7 cellular contexts compared by ENCODE assay signal in genomic region chr9:6758418-6759113, GRCh38. TPM values are rescaled to one million over a fixed set of nuclear protein-coding genes. Genes with fewer than 3 reads are reported as not detected.
DNase-seq lines count a peak whose midpoint lies in the region; ATAC-seq and TF ChIP-seq lines count a peak whose summit lies in the region.

No MANE protein-coding gene starts in this region.

- peaks cover 34% of the 10 kb centered on the region for H3K4me1 Mint-ChIP-seq in activated CD4-positive, alpha-beta memory T cell treated with anti-CD3 and anti-CD28 coated beads, Interleukin-2, amount 10 ng/mL, durations not matched to agents 7 days and 5 days
- H3K4me1 Mint-ChIP-seq in effector memory CD8-positive, alpha-beta T cell (ENCODE audit: low read depth in 2 of 2): peaks cover 33 to 42% of the 10 kb centered on the region in 2 donors

- peak overlapping the region; percentile 100 for H3K27ac Mint-ChIP-seq in activated CD4-positive, alpha-beta memory T cell treated with anti-CD3 and anti-CD28 coated beads, Interleukin-2, amount 10 ng/mL, durations not matched to agents 7 days and 5 days
- H3K27ac Mint-ChIP-seq in effector memory CD8-positive, alpha-beta T cell: peak overlapping the region; percentile 99

- peaks cover 18% of the 10 kb centered on the region for H3K36me3 Mint-ChIP-seq in activated CD4-positive, alpha-beta memory T cell treated with anti-CD3 and anti-CD28 coated beads, Interleukin-2, amount 10 ng/mL, durations not matched to agents 7 days and 5 days (ENCODE audit: low read depth)
- peaks cover 43% of the 10 kb centered on the region for H3K36me3 Mint-ChIP-seq in effector memory CD8-positive, alpha-beta T cell (ENCODE audit: insufficient read depth)

- TF ChIP-seq CTCF in GM12874 (IDR thresholded peaks at IDR 0.05; ENCODE audit: insufficient read depth, low read depth, low read length): 0 out of 2 replicates have a peak, but pooled peaks have one; percentile 3

- peak; percentile 40 for ATAC-seq in effector memory CD8-positive, alpha-beta T cell (replicated peaks)

- no peaks in the 10 kb centered on the region for H3K27me3 Mint-ChIP-seq in activated CD4-positive, alpha-beta memory T cell treated with anti-CD3 and anti-CD28 coated beads, Interleukin-2, amount 10 ng/mL, durations not matched to agents 7 days and 5 days
- H3K27me3 Mint-ChIP-seq in effector memory CD8-positive, alpha-beta T cell: no peaks in the 10 kb centered on the region

- POLR2A ChIA-PET in activated CD4-positive, alpha-beta memory T cell treated with anti-CD3 and anti-CD28 coated beads, Interleukin-2, amount 10 ng/mL, durations not matched to agents 7 days and 5 days (lab: Charles Lee): interaction anchor here (0.9 to 4.4 kb wide), 21 partner anchors 9 to 751 kb away, joined by 3 to 124 read pairs (median 5); partner anchors contain the start of gene UHRF2

- H3K4me3 Mint-ChIP-seq in activated CD4-positive, alpha-beta memory T cell treated with anti-CD3 and anti-CD28 coated beads, Interleukin-2, amount 10 ng/mL, durations not matched to agents 7 days and 5 days: peak overlapping the region; percentile 90
- peak overlapping the region; percentile 92 to 95 for H3K4me3 Mint-ChIP-seq in effector memory CD8-positive, alpha-beta T cell

- CTCF ChIA-PET in activated CD4-positive, alpha-beta memory T cell treated with anti-CD3 and anti-CD28 coated beads, Interleukin-2, amount 10 ng/mL, durations not matched to agents 7 days and 5 days (lab: Charles Lee): interaction anchor here (1.0 kb wide), 1 partner anchor 42 kb away, joined by 4 read pairs; no protein-coding TSS in a partner anchor

- peak; percentile 50 for DNase-seq in HCEC 1CT
- DNase-seq in MV-4-11 (lab: John Stamatoyannopoulos, UW): peak; percentile 44
- DNase-seq in activated CD4-positive, alpha-beta memory T cell treated with anti-CD3 and anti-CD28 coated beads, Interleukin-2, amount 10 ng/mL, durations not matched to agents 7 days and 5 days: peak; percentile 66
- DNase-seq in effector memory CD8-positive, alpha-beta T cell: peak; percentile 53 to 63 (median 63)
- peak; percentile 91 for DNase-seq in mesenteric fat pad (ENCODE audit: low spot score)
- peak; percentile 19 to 24 for DNase-seq in stimulated activated CD8-positive, alpha-beta memory T cell treated with anti-CD3 and anti-CD28 coated beads, Interleukin-15, amount 100 ng/mL, for 4 hours (ENCODE audit: low read depth in 2 of 2)

- peaks cover 4% of the 10 kb centered on the region for H3K9me3 Mint-ChIP-seq in activated CD4-positive, alpha-beta memory T cell treated with anti-CD3 and anti-CD28 coated beads, Interleukin-2, amount 10 ng/mL, durations not matched to agents 7 days and 5 days
- peaks cover 0 to 4% of the 10 kb centered on the region in 2 donors for H3K9me3 Mint-ChIP-seq in effector memory CD8-positive, alpha-beta T cell

RNA-seq across cellular contexts. Expression of gene KDM4C, which starts 0.8 kb away (rescaled TPM):
- total RNA-seq in activated CD4-positive, alpha-beta memory T cell treated with anti-CD3 and anti-CD28 coated beads, Interleukin-2, amount 10 ng/mL, durations not matched to agents 7 days and 5 days: 10 to 100 TPM; 49.4 to 50.0 TPM
- total RNA-seq in mesenteric fat pad: 33.7 TPM

Comparison
In these comparisons a context has a peak if more than half of its experiments do, and no peak if none do; other contexts are left out.
1. Peak in every context shown above with its lines: DNase-seq and ATAC-seq.
2. DNase-seq: peak in every context shown above with its lines; median percentile 91 in mesenteric fat pad; 66 in activated CD4-positive, alpha-beta memory T cell treated with anti-CD3 and anti-CD28 coated beads, Interleukin-2, amount 10 ng/mL, durations not matched to agents 7 days and 5 days; 63 in effector memory CD8-positive, alpha-beta T cell; 50 in HCEC 1CT; 44 in MV-4-11; 22 in stimulated activated CD8-positive, alpha-beta memory T cell treated with anti-CD3 and anti-CD28 coated beads, Interleukin-15, amount 100 ng/mL, for 4 hours.